27 cellular contexts compared by ENCODE assay signal in genomic region chr6:16383607-16384206, GRCh38.
"Had no signal": no experiment of that assay in that cellular context is flagged by ENCODE, and none has a peak within 500 bp of the region (broad histone marks: within the 10 kb centered on the region; RNA-seq: fewer than 3 reads in every experiment).

No MANE protein-coding gene starts in this region.

- H3K4me3 ChIP-seq: breast epithelium, MG63, SJSA1 had no signal

- H3K27ac ChIP-seq: breast epithelium, SJSA1 had no signal

- ATAC-seq: activated T-helper 17 cell treated with anti-CD3 and anti-CD28 coated beads, Interleukin-2, amount 50 U/mL, for 72 hours; Panc1; SK-N-SH treated with all-trans-retinoic acid at 6 μM for 48 hours; WTC11 had no signal

- H3K4me1 ChIP-seq: breast epithelium, SJSA1 had no signal

- H3K9me3 ChIP-seq: breast epithelium, MG63, SJSA1 had no signal

- H3K36me3 ChIP-seq: breast epithelium, MG63, SJSA1 had no signal

- DNase-seq: activated CD4-positive, alpha-beta memory T cell treated with anti-CD3 and anti-CD28 coated beads, Interleukin-2, amount 10 ng/mL, durations not matched to agents 7 days and 5 days; activated CD4-positive, alpha-beta T cell treated with anti-CD3 and anti-CD28 coated beads for 1 hour; activated CD4-positive, alpha-beta T cell treated with anti-CD3 and anti-CD28 coated beads, Interleukin-2, amount 10 ng/mL, durations not matched to agents 7 days and 5 days; activated gamma-delta T cell; activated naive CD4-positive, alpha-beta T cell treated with anti-CD3 and anti-CD28 coated beads for 36 hours; activated T-cell treated with anti-CD3 and anti-CD28 coated beads for 4 hours; activated T-cell treated with anti-CD3 and anti-CD28 coated beads, Interleukin-2, amount 50 U/mL, for 48 hours; aorta; caudate nucleus; MG63; NCI-H1105; NCI-H1436; NCI-H1694 treated with DMSO at 0.1 percent for 48 hours; NCI-H2029 treated with DMSO at 0.1 percent for 48 hours; NCI-H345; NCI-H510A; NCI-H526 treated with DMSO at 0.1 percent for 48 hours; NK-92 treated with Interleukin-12 subunit alpha and Interleukin-12 subunit beta, amount 100 ng/mL, for 24 hours; OCI-M1; RPMI8226; SHP77 had no signal

- H3K27me3 ChIP-seq: breast epithelium, MG63, SJSA1 had no signal
